19 cellular contexts compared by ENCODE assay signal in genomic region chr2:8631465-8632005, GRCh38. TPM values are rescaled to one million over a fixed set of nuclear protein-coding genes. Genes with fewer than 3 reads are reported as not detected.
A peak's percentile ranks its signal among the peaks of the same experiment; 100 is the strongest.
DNase-seq lines count a peak whose midpoint lies in the region; ATAC-seq and TF ChIP-seq lines count a peak whose summit lies in the region.
"Had no signal": no experiment of that assay in that cellular context is flagged by ENCODE, and none has a peak within 500 bp of the region (broad histone marks: within the 10 kb centered on the region; RNA-seq: fewer than 3 reads in every experiment).

No MANE protein-coding gene starts in this region.

- H3K27me3 Mint-ChIP-seq in activated naive CD4-positive, alpha-beta T cell treated with anti-CD3 and anti-CD28 coated beads, Interleukin-2, amount 10 ng/mL, durations not matched to agents 7 days and 5 days, result peaks cover 14% of the 10 kb centered on the region
- peaks cover 4% of the 10 kb centered on the region for H3K27me3 Mint-ChIP-seq in activated CD8-positive, alpha-beta T cell treated with anti-CD3 and anti-CD28 coated beads, Interleukin-2, amount 10 ng/mL, durations not matched to agents 7 days and 5 days (ENCODE audit: low read depth)
- H3K27me3 Mint-ChIP-seq: central memory CD8-positive, alpha-beta T cell had no signal

- H3K36me3 Mint-ChIP-seq in activated naive CD4-positive, alpha-beta T cell treated with anti-CD3 and anti-CD28 coated beads, Interleukin-2, amount 10 ng/mL, durations not matched to agents 7 days and 5 days, result no peaks in the 10 kb centered on the region
- no peaks in the 10 kb centered on the region for H3K36me3 Mint-ChIP-seq in activated CD8-positive, alpha-beta T cell treated with anti-CD3 and anti-CD28 coated beads, Interleukin-2, amount 10 ng/mL, durations not matched to agents 7 days and 5 days (ENCODE audit: low read depth)

- no peaks in the 10 kb centered on the region for H3K9me3 Mint-ChIP-seq in activated naive CD4-positive, alpha-beta T cell treated with anti-CD3 and anti-CD28 coated beads, Interleukin-2, amount 10 ng/mL, durations not matched to agents 7 days and 5 days
- no peaks in the 10 kb centered on the region for H3K9me3 Mint-ChIP-seq in activated CD8-positive, alpha-beta T cell treated with anti-CD3 and anti-CD28 coated beads, Interleukin-2, amount 10 ng/mL, durations not matched to agents 7 days and 5 days (ENCODE audit: insufficient read depth)
- H3K9me3 Mint-ChIP-seq: central memory CD8-positive, alpha-beta T cell had no signal

- no peak overlapping the region for H3K4me3 Mint-ChIP-seq in activated naive CD4-positive, alpha-beta T cell treated with anti-CD3 and anti-CD28 coated beads, Interleukin-2, amount 10 ng/mL, durations not matched to agents 7 days and 5 days
- H3K4me3 Mint-ChIP-seq in activated CD8-positive, alpha-beta T cell treated with anti-CD3 and anti-CD28 coated beads, Interleukin-2, amount 10 ng/mL, durations not matched to agents 7 days and 5 days, result no peak overlapping the region
- H3K4me3 Mint-ChIP-seq: central memory CD8-positive, alpha-beta T cell had no signal

- DNase-seq in activated naive CD4-positive, alpha-beta T cell treated with anti-CD3 and anti-CD28 coated beads, Interleukin-2, amount 10 ng/mL, durations not matched to agents 7 days and 5 days, result peak; percentile 32
- DNase-seq in activated naive CD4-positive, alpha-beta T cell (lab: John Stamatoyannopoulos, UW), result no peak
- peak; percentile 48 for DNase-seq in GM20000 (ENCODE audit: low spot score)
- peak; percentile 32 for DNase-seq in activated CD8-positive, alpha-beta T cell treated with anti-CD3 and anti-CD28 coated beads, Interleukin-2, amount 10 ng/mL, durations not matched to agents 7 days and 5 days
- DNase-seq in posterior vena cava (ENCODE audit: low spot score), result peak; percentile 47
- DNase-seq in psoas muscle, result no peak
- DNase-seq in NCI-H2029 (lab: John Stamatoyannopoulos, UW), result no peak
- no peak for DNase-seq in D341Med (ENCODE audit: low spot score)
- DNase-seq: activated CD4-positive, alpha-beta T cell treated with anti-CD3 and anti-CD28 coated beads, Interleukin-2, amount 50 U/mL, for 4 hours; anterior cingulate cortex; effector CD4-positive, alpha-beta T cell; esophagus squamous epithelium; left ventricle myocardium superior; stimulated activated CD4-positive, alpha-beta T cell treated with anti-CD3 and anti-CD28 coated beads, Interleukin-4, amount 100 ng/mL, for 4 hours had no signal

- H3K4me1 Mint-ChIP-seq in activated naive CD4-positive, alpha-beta T cell treated with anti-CD3 and anti-CD28 coated beads, Interleukin-2, amount 10 ng/mL, durations not matched to agents 7 days and 5 days, result peaks cover 7% of the 10 kb centered on the region
- H3K4me1 Mint-ChIP-seq in activated CD8-positive, alpha-beta T cell treated with anti-CD3 and anti-CD28 coated beads, Interleukin-2, amount 10 ng/mL, durations not matched to agents 7 days and 5 days (ENCODE audit: low read depth), result peaks cover 20% of the 10 kb centered on the region
- H3K4me1 Mint-ChIP-seq: central memory CD8-positive, alpha-beta T cell had no signal

- no peak for TF ChIP-seq CTCF in GM20000 (IDR thresholded peaks at IDR 0.05; ENCODE audit: extremely low read depth, missing control alignments)
- no peak for TF ChIP-seq CTCF in psoas muscle (IDR thresholded peaks at IDR 0.05)

- no peak overlapping the region for H3K27ac ChIP-seq in psoas muscle
- H3K27ac ChIP-seq: esophagus squamous epithelium, prostate gland had no signal

- no peak overlapping the region for H3K27ac Mint-ChIP-seq in activated naive CD4-positive, alpha-beta T cell treated with anti-CD3 and anti-CD28 coated beads, Interleukin-2, amount 10 ng/mL, durations not matched to agents 7 days and 5 days
- H3K27ac Mint-ChIP-seq in activated CD8-positive, alpha-beta T cell treated with anti-CD3 and anti-CD28 coated beads, Interleukin-2, amount 10 ng/mL, durations not matched to agents 7 days and 5 days, result peak overlapping the region; percentile 51

- H3K36me3 ChIP-seq in psoas muscle (ENCODE audit: insufficient read depth in 1 of 2, low read depth in 1 of 2), result no peaks in the 10 kb centered on the region
- H3K36me3 ChIP-seq: esophagus squamous epithelium, prostate gland had no signal

- WGBS in psoas muscle, 3 donors, result 70 to 78% (median 75%) methylated on average over 10 of the region's 10 CpGs

- H3K4me3 ChIP-seq in psoas muscle, result no peak overlapping the region
- H3K4me3 ChIP-seq: esophagus squamous epithelium, K562, prostate gland, smooth muscle cell had no signal

- peaks cover 0 to 6% (median 0%) of the 10 kb centered on the region in 3 donors for H3K27me3 ChIP-seq in psoas muscle (ENCODE audit: insufficient read depth in 3 of 3, low read length in 2 of 3)
- H3K27me3 ChIP-seq: esophagus squamous epithelium had no signal

- POLR2A ChIA-PET in activated CD8-positive, alpha-beta T cell treated with anti-CD3 and anti-CD28 coated beads, Interleukin-2, amount 10 ng/mL, durations not matched to agents 7 days and 5 days (lab: Charles Lee), result interaction anchor here (1.2 kb wide), 1 partner anchor 50 kb away, joined by 4 read pairs; the partner anchor contains the start of gene ID2

- H3K4me1 ChIP-seq in psoas muscle, result no peaks in the 10 kb centered on the region
- H3K4me1 ChIP-seq: prostate gland had no signal

- CTCF ChIA-PET in activated naive CD4-positive, alpha-beta T cell treated with anti-CD3 and anti-CD28 coated beads, Interleukin-2, amount 10 ng/mL, durations not matched to agents 7 days and 5 days (lab: Charles Lee), result interaction anchor here (1.1 kb wide), 1 partner anchor 10 kb away, joined by 5 read pairs; no protein-coding TSS in a partner anchor
- CTCF ChIA-PET in activated CD8-positive, alpha-beta T cell treated with anti-CD3 and anti-CD28 coated beads, Interleukin-2, amount 10 ng/mL, durations not matched to agents 7 days and 5 days (lab: Charles Lee), result no interaction called here

- intact Hi-C loops in posterior vena cava (cut with DNase I) (no loop called here), psoas muscle (cut with DNase I) (no loop called here)

- no peaks in the 10 kb centered on the region for H3K9me3 ChIP-seq in psoas muscle
- H3K9me3 ChIP-seq: esophagus squamous epithelium, prostate gland had no signal

- no peak for ATAC-seq in activated CD8-positive, alpha-beta T cell treated with anti-CD3 and anti-CD28 coated beads, Interleukin-2, amount 10 ng/mL, durations not matched to agents 7 days and 5 days
- ATAC-seq in psoas muscle, result no peak
- ATAC-seq: HCT116, K562, left ventricle myocardium superior had no signal

RNA-seq across cellular contexts. Expression of gene ID2, which starts 50.3 kb away (rescaled TPM):
- 100 to 1,000 TPM; 257 to 263 TPM for total RNA-seq in activated CD8-positive, alpha-beta T cell treated with anti-CD3 and anti-CD28 coated beads, Interleukin-2, amount 10 ng/mL, durations not matched to agents 7 days and 5 days
- total RNA-seq in posterior vena cava (100 to 1,000 TPM in 1 of 2 donors, 10 to 100 TPM in 1; 82.2 to 135 TPM), psoas muscle (10 to 100 TPM in 2 of 4 donors, 1 to 10 TPM in 2; 4.1 to 15.4 (median 11.8) TPM)
- 10 to 100 TPM in 2 of 3 donors, 1 to 10 TPM in 1; 7.7 to 33.0 (median 19.5) TPM for polyA plus RNA-seq in psoas muscle

Comparison
In these comparisons a context has a peak if more than half of its experiments do, and no peak if none do; other contexts are left out.
1. DNase-seq: peak in activated naive CD4-positive, alpha-beta T cell treated with anti-CD3 and anti-CD28 coated beads, Interleukin-2, amount 10 ng/mL, durations not matched to agents 7 days and 5 days (single experiment), GM20000 (single experiment), activated CD8-positive, alpha-beta T cell treated with anti-CD3 and anti-CD28 coated beads, Interleukin-2, amount 10 ng/mL, durations not matched to agents 7 days and 5 days (single experiment) and posterior vena cava (single experiment); none in activated naive CD4-positive, alpha-beta T cell (0 of 4), psoas muscle (0 of 2), NCI-H2029 (single experiment) and D341Med (single experiment).
2. RNA of gene ID2, which starts 50.3 kb away (total RNA-seq): 257 to 263 TPM in activated CD8-positive, alpha-beta T cell treated with anti-CD3 and anti-CD28 coated beads, Interleukin-2, amount 10 ng/mL, durations not matched to agents 7 days and 5 days and 82.2 to 135 TPM in posterior vena cava; 4.1 to 15.4 TPM in psoas muscle; every median in the first group is over 4 times any median in the second.